1 cellular context compared by ENCODE assay signal in the genomic region with DNA sequence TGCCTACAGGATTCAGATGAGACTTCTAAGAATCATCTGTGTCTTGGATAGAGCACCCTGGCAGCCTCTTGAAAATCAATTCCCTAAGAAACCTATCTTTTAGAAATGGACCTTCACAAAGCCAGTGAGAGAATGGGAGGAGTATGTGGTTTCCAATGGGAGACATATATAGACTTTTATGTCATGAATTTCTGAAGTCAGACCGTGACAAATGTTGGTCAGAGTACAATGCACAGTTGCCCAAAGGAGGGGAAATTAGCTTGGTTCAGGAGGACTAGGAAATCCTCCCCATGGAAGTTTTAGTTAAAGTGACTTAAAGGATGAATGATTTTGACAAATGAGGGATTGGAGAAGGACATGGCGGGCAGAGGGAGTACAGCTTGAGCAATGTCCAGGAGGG.
TF ChIP-seq lines count a peak whose summit lies in the region.

No MANE protein-coding gene starts in this region.

TF ChIP-seq in GM23338, 12 proteins besides CTCF, POLR2A, EP300 and RAD21 (continued from another document):
- TF ChIP-seq, protein P1, sequence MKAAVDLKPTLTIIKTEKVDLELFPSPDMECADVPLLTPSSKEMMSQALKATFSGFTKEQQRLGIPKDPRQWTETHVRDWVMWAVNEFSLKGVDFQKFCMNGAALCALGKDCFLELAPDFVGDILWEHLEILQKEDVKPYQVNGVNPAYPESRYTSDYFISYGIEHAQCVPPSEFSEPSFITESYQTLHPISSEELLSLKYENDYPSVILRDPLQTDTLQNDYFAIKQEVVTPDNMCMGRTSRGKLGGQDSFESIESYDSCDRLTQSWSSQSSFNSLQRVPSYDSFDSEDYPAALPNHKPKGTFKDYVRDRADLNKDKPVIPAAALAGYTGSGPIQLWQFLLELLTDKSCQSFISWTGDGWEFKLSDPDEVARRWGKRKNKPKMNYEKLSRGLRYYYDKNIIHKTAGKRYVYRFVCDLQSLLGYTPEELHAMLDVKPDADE (IDR thresholded peaks at IDR 0.05), result no peak
- no peak for TF ChIP-seq EZH2 (IDR thresholded peaks at IDR 0.05; ENCODE audit: low read depth, unreplicated experiment)
- TF ChIP-seq, protein P2, sequence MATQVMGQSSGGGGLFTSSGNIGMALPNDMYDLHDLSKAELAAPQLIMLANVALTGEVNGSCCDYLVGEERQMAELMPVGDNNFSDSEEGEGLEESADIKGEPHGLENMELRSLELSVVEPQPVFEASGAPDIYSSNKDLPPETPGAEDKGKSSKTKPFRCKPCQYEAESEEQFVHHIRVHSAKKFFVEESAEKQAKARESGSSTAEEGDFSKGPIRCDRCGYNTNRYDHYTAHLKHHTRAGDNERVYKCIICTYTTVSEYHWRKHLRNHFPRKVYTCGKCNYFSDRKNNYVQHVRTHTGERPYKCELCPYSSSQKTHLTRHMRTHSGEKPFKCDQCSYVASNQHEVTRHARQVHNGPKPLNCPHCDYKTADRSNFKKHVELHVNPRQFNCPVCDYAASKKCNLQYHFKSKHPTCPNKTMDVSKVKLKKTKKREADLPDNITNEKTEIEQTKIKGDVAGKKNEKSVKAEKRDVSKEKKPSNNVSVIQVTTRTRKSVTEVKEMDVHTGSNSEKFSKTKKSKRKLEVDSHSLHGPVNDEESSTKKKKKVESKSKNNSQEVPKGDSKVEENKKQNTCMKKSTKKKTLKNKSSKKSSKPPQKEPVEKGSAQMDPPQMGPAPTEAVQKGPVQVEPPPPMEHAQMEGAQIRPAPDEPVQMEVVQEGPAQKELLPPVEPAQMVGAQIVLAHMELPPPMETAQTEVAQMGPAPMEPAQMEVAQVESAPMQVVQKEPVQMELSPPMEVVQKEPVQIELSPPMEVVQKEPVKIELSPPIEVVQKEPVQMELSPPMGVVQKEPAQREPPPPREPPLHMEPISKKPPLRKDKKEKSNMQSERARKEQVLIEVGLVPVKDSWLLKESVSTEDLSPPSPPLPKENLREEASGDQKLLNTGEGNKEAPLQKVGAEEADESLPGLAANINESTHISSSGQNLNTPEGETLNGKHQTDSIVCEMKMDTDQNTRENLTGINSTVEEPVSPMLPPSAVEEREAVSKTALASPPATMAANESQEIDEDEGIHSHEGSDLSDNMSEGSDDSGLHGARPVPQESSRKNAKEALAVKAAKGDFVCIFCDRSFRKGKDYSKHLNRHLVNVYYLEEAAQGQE (IDR thresholded peaks at IDR 0.05; ENCODE audit: unreplicated experiment), result no peak
